ENCODE assay signal across 8 cellular contexts in genomic region chr21:24045775-24046215, GRCh38.
A peak's percentile ranks its signal among the peaks of the same experiment; 100 is the strongest.
DNase-seq lines count a peak whose midpoint lies in the region; ATAC-seq lines count a peak whose summit lies in the region.

No MANE protein-coding gene starts in this region.

- H3K27me3 Mint-ChIP-seq in activated CD4-positive, alpha-beta T cell treated with anti-CD3 and anti-CD28 coated beads, Interleukin-2, amount 10 ng/mL, durations not matched to agents 7 days and 5 days: no peaks in the 10 kb centered on the region

- H3K4me1 ChIP-seq in Karpas-422 (ENCODE audit: low read length): no peaks in the 10 kb centered on the region

- H3K36me3 ChIP-seq in Karpas-422 (ENCODE audit: insufficient read depth, low read length): no peaks in the 10 kb centered on the region

- no peak overlapping the region for H3K4me2 ChIP-seq in Karpas-422 (ENCODE audit: low read depth, low read length, poor library complexity, severe bottlenecking)

- H3K9me3 ChIP-seq in Karpas-422 (ENCODE audit: low read length): peaks cover 11% of the 10 kb centered on the region

- H3K4me3 Mint-ChIP-seq in activated CD4-positive, alpha-beta T cell treated with anti-CD3 and anti-CD28 coated beads, Interleukin-2, amount 10 ng/mL, durations not matched to agents 7 days and 5 days: no peak overlapping the region

- no peaks in the 10 kb centered on the region for H3K79me2 ChIP-seq in Karpas-422 (ENCODE audit: low read length)

- CTCF ChIA-PET in activated CD4-positive, alpha-beta T cell treated with anti-CD3 and anti-CD28 coated beads, Interleukin-2, amount 10 ng/mL, durations not matched to agents 7 days and 5 days (lab: Charles Lee): no interaction called here

- H4K20me1 ChIP-seq in Karpas-422 (ENCODE audit: insufficient read depth, low read depth, low read length): no peaks in the 10 kb centered on the region

- POLR2A ChIA-PET in activated CD4-positive, alpha-beta T cell treated with anti-CD3 and anti-CD28 coated beads, Interleukin-2, amount 10 ng/mL, durations not matched to agents 7 days and 5 days (lab: Charles Lee): no interaction called here

- H3K4me1 Mint-ChIP-seq in activated CD4-positive, alpha-beta T cell treated with anti-CD3 and anti-CD28 coated beads, Interleukin-2, amount 10 ng/mL, durations not matched to agents 7 days and 5 days: peaks cover 8% of the 10 kb centered on the region

- no peak overlapping the region for H3K27ac ChIP-seq in Karpas-422 (ENCODE audit: low read length)

- H3K27ac Mint-ChIP-seq in activated CD4-positive, alpha-beta T cell treated with anti-CD3 and anti-CD28 coated beads, Interleukin-2, amount 10 ng/mL, durations not matched to agents 7 days and 5 days: no peak overlapping the region

- intact Hi-C loops in Right ventricle myocardium inferior (cut with DNase I): no loop called here
- intact Hi-C loops in sciatic nerve (cut with DNase I): no loop called here

- H2AFZ ChIP-seq in Karpas-422 (ENCODE audit: low read length): no peak overlapping the region

- H3K9me3 Mint-ChIP-seq in activated CD4-positive, alpha-beta T cell treated with anti-CD3 and anti-CD28 coated beads, Interleukin-2, amount 10 ng/mL, durations not matched to agents 7 days and 5 days: no peaks in the 10 kb centered on the region

- peak; percentile 96 for ATAC-seq in Right ventricle myocardium inferior
- ATAC-seq in sciatic nerve: peak; percentile 88
- ATAC-seq in GM21576 (IDR thresholded peaks at IDR 0.05; ENCODE audit: unreplicated experiment): no peak
- no peak for ATAC-seq in GM18502 (IDR thresholded peaks at IDR 0.05; ENCODE audit: poor library complexity, unreplicated experiment)
- no peak for ATAC-seq in HG02981 (IDR thresholded peaks at IDR 0.05; ENCODE audit: unreplicated experiment)

- peak; percentile 2 for DNase-seq in EH (ENCODE audit: low read depth)
- peak; percentile 45 for DNase-seq in Karpas-422
- peak; percentile 14 for DNase-seq in activated CD4-positive, alpha-beta T cell treated with anti-CD3 and anti-CD28 coated beads, Interleukin-2, amount 10 ng/mL, durations not matched to agents 7 days and 5 days
- DNase-seq in Right ventricle myocardium inferior (ENCODE audit: missing footprints): peak; percentile 80
- DNase-seq in sciatic nerve (ENCODE audit: low spot score): peak; percentile 82

- no peaks in the 10 kb centered on the region for H3K9me2 ChIP-seq in Karpas-422 (replicated peaks; ENCODE audit: insufficient read depth, low read length)

- H3K4me3 ChIP-seq in Karpas-422 (ENCODE audit: low read length): no peak overlapping the region

- H3K36me3 Mint-ChIP-seq in activated CD4-positive, alpha-beta T cell treated with anti-CD3 and anti-CD28 coated beads, Interleukin-2, amount 10 ng/mL, durations not matched to agents 7 days and 5 days (ENCODE audit: low read depth): no peaks in the 10 kb centered on the region

- no peak overlapping the region for H3K9ac ChIP-seq in Karpas-422 (ENCODE audit: low read length)

- H3K27me3 ChIP-seq in Karpas-422 (ENCODE audit: low read length): no peaks in the 10 kb centered on the region

Comparison
In these comparisons a context has a peak if more than half of its experiments do, and no peak if none do; other contexts are left out.
1. DNase-seq: peak in every context shown above with its lines; median percentile 82 in sciatic nerve; 80 in Right ventricle myocardium inferior; 45 in Karpas-422; 14 in activated CD4-positive, alpha-beta T cell treated with anti-CD3 and anti-CD28 coated beads, Interleukin-2, amount 10 ng/mL, durations not matched to agents 7 days and 5 days; 2 in EH.
2. ATAC-seq: peak in Right ventricle myocardium inferior (single experiment) and sciatic nerve (single experiment); none in GM21576 (single experiment), GM18502 (single experiment) and HG02981 (single experiment).